In genomic region chr19:13843104-13843921, GRCh38 we compare ENCODE assay signal across 8 cellular contexts. TPM values are rescaled to one million over a fixed set of nuclear protein-coding genes. Genes with fewer than 3 reads are reported as not detected.
DNase-seq lines count a peak whose midpoint lies in the region; ATAC-seq, FAIRE-seq and TF ChIP-seq lines count a peak whose summit lies in the region.

No MANE protein-coding gene starts in this region.

- no peak for FAIRE-seq in D721Med (lab: Jason Lieb, UNC)

- ATAC-seq in left cardiac atrium (no peak), HG02588 (IDR thresholded peaks at IDR 0.05; ENCODE audit: unreplicated experiment) (no peak), GM18858 (IDR thresholded peaks at IDR 0.05; ENCODE audit: unreplicated experiment) (no peak)

- H3K27me3 Mint-ChIP-seq in activated T-helper 2 cell treated with anti-CD3 and anti-CD28 coated beads, Interferon-gamma antibody, Interleukin-2, Interleukin-4, amounts not matched to agents 10 μg/mL and 5 μg/mL and 100 μg/mL, durations not matched to agents 14 hours and 24 hours and 36 hours (ENCODE audit: low read depth): no peaks in the 10 kb centered on the region

- peaks cover 0 to 74% (median 63%) of the 10 kb centered on the region in 4 donors for H3K4me1 ChIP-seq in sigmoid colon

- no peaks in the 10 kb centered on the region for H3K9me3 Mint-ChIP-seq in activated T-helper 2 cell treated with anti-CD3 and anti-CD28 coated beads, Interferon-gamma antibody, Interleukin-2, Interleukin-4, amounts not matched to agents 10 μg/mL and 5 μg/mL and 100 μg/mL, durations not matched to agents 14 hours and 24 hours and 36 hours

- H3K27ac Mint-ChIP-seq in activated T-helper 2 cell treated with anti-CD3 and anti-CD28 coated beads, Interferon-gamma antibody, Interleukin-2, Interleukin-4, amounts not matched to agents 10 μg/mL and 5 μg/mL and 100 μg/mL, durations not matched to agents 14 hours and 24 hours and 36 hours: peak overlapping the region; percentile 98

- intact Hi-C loops in activated T-helper 2 cell treated with anti-CD3 and anti-CD28 coated beads, Interferon-gamma antibody, Interleukin-2, Interleukin-4, amounts not matched to agents 10 μg/mL and 5 μg/mL and 100 μg/mL, durations not matched to agents 14 hours and 24 hours and 36 hours (cut with micrococcal nuclease): no loop called here
- intact Hi-C loops in left cardiac atrium (cut with DNase I) (loop anchor here in 1 of 2 donors (10.0 kb wide), 1 partner anchor 689 kb away; the partner anchor contains the start of genes IER2 and STX10), sigmoid colon (cut with DNase I) (loop anchor here (10.0 kb wide), 1 partner anchor 819 kb away; no protein-coding TSS in a partner anchor)

- peak overlapping the region; percentile 89 for H3K27ac ChIP-seq in HL-60 (replicated peaks)
- peak overlapping the region; percentile 96 to 100 (median 99) for H3K27ac ChIP-seq in sigmoid colon

- H3K4me3 ChIP-seq in HL-60 (replicated peaks; ENCODE audit: insufficient read depth, low read length): peak overlapping the region; percentile 82
- peak overlapping the region; percentile 30 to 99 (median 88) for H3K4me3 ChIP-seq in sigmoid colon

- peaks cover 36% of the 10 kb centered on the region for H3K4me1 Mint-ChIP-seq in activated T-helper 2 cell treated with anti-CD3 and anti-CD28 coated beads, Interferon-gamma antibody, Interleukin-2, Interleukin-4, amounts not matched to agents 10 μg/mL and 5 μg/mL and 100 μg/mL, durations not matched to agents 14 hours and 24 hours and 36 hours (ENCODE audit: low read depth)

- no peak for TF ChIP-seq POLR2A in sigmoid colon (IDR thresholded peaks at IDR 0.05)

- H3K36me3 ChIP-seq in sigmoid colon: no peaks in the 10 kb centered on the region

- TF ChIP-seq EP300 in sigmoid colon (IDR thresholded peaks at IDR 0.05): peak in 1 of 4 donors; percentile 56

- no peak for TF ChIP-seq CTCF in HL-60 (IDR thresholded peaks at IDR 0.05; ENCODE audit: insufficient read depth, low read length)
- TF ChIP-seq CTCF in sigmoid colon (IDR thresholded peaks at IDR 0.05): no peak
- TF ChIP-seq CTCF in D721Med (IDR thresholded peaks at IDR 0.05; ENCODE audit: insufficient read depth, missing control alignments): no peak

- peak overlapping the region; percentile 92 for H3K4me3 Mint-ChIP-seq in activated T-helper 2 cell treated with anti-CD3 and anti-CD28 coated beads, Interferon-gamma antibody, Interleukin-2, Interleukin-4, amounts not matched to agents 10 μg/mL and 5 μg/mL and 100 μg/mL, durations not matched to agents 14 hours and 24 hours and 36 hours (ENCODE audit: low read depth)

- H3K27me3 ChIP-seq in HL-60 (ENCODE audit: insufficient read depth, poor library complexity, severe bottlenecking) (no peaks in the 10 kb centered on the region), sigmoid colon (no peaks in the 10 kb centered on the region)

- DNase-seq in AG20443 (ENCODE audit: low spot score) (peak; percentile 40), HL-60 (ENCODE audit: low read depth in 1 of 2, low spot score in 1 of 2) (no peak), left cardiac atrium (peak; percentile 81), sigmoid colon (peak; percentile 86), D721Med (ENCODE audit: insufficient read length, low spot score) (no peak)
- no peak for DNase-seq in activated T-helper 2 cell treated with anti-CD3 and anti-CD28 coated beads, Interferon-gamma antibody, Interleukin-2, Interleukin-4, amounts not matched to agents 10 μg/mL and 5 μg/mL and 100 μg/mL, durations not matched to agents 14 hours and 24 hours and 36 hours (ENCODE audit: low spot score)

- no peaks in the 10 kb centered on the region for H3K9me3 ChIP-seq in sigmoid colon

- H3K36me3 Mint-ChIP-seq in activated T-helper 2 cell treated with anti-CD3 and anti-CD28 coated beads, Interferon-gamma antibody, Interleukin-2, Interleukin-4, amounts not matched to agents 10 μg/mL and 5 μg/mL and 100 μg/mL, durations not matched to agents 14 hours and 24 hours and 36 hours (ENCODE audit: low read depth): peaks cover 33% of the 10 kb centered on the region

- WGBS in sigmoid colon, 2 donors: 7 to 23% methylated on average over 24 of the region's 24 CpGs

RNA-seq across cellular contexts. Expression of gene NANOS3, which starts 33.6 kb away (rescaled TPM):
- 1.6 and 1.8 TPM in 2 replicates for total RNA-seq in activated T-helper 2 cell treated with anti-CD3 and anti-CD28 coated beads, Interferon-gamma antibody, Interleukin-2, Interleukin-4, amounts not matched to agents 10 μg/mL and 5 μg/mL and 100 μg/mL, durations not matched to agents 14 hours and 24 hours and 36 hours
- total RNA-seq in left cardiac atrium: 1 to 10 TPM; 1.0 to 1.2 TPM
- not detected for total RNA-seq in sigmoid colon
- polyA plus RNA-seq in sigmoid colon: under 1 TPM in 1 of 3 donors, not detected in 2; 0.16 TPM

RNA-seq across cellular contexts. Expression of gene ZSWIM4, which starts 48.1 kb away (rescaled TPM):
- 9.8 and 10.6 TPM in 2 replicates for total RNA-seq in activated T-helper 2 cell treated with anti-CD3 and anti-CD28 coated beads, Interferon-gamma antibody, Interleukin-2, Interleukin-4, amounts not matched to agents 10 μg/mL and 5 μg/mL and 100 μg/mL, durations not matched to agents 14 hours and 24 hours and 36 hours
- total RNA-seq in left cardiac atrium (1 to 10 TPM; 3.4 to 7.3 TPM), sigmoid colon (1 to 10 TPM; 2.3 to 4.4 (median 3.3) TPM)
- 1 to 10 TPM in 2 of 3 donors, under 1 TPM in 1; 0.60 to 3.3 (median 1.4) TPM for polyA plus RNA-seq in sigmoid colon

Comparison
In these comparisons a context has a peak if more than half of its experiments do, and no peak if none do; other contexts are left out.
1. DNase-seq: peak in AG20443 (single experiment), left cardiac atrium (single experiment) and sigmoid colon (single experiment); none in HL-60 (0 of 2), activated T-helper 2 cell treated with anti-CD3 and anti-CD28 coated beads, Interferon-gamma antibody, Interleukin-2, Interleukin-4, amounts not matched to agents 10 μg/mL and 5 μg/mL and 100 μg/mL, durations not matched to agents 14 hours and 24 hours and 36 hours (single experiment) and D721Med (single experiment).